Comparison of ENCODE assay signal across 10 cellular contexts in genomic region chr3:158732856-158733200, GRCh38. TPM values are rescaled to one million over a fixed set of nuclear protein-coding genes. Genes with fewer than 3 reads are reported as not detected.
DNase-seq lines count a peak whose midpoint lies in the region; ATAC-seq lines count a peak whose summit lies in the region.
"Had no signal": no experiment of that assay in that cellular context is flagged by ENCODE, and none has a peak within 500 bp of the region (broad histone marks: within the 10 kb centered on the region; RNA-seq: fewer than 3 reads in every experiment).

No MANE protein-coding gene starts in this region.

- peak overlapping the region; percentile 53 for H3K4me3 Mint-ChIP-seq in memory B cell

- H3K4me3 ChIP-seq in ectodermal cell (ENCODE audit: insufficient read depth, low read depth, low read length) (peak overlapping the region; percentile 57), subcutaneous abdominal adipose tissue (ENCODE audit: low read depth in 1 of 5, low read length in 5 of 5) (peak overlapping the region in 4 of 5 donors; percentile 65 to 77 (median 70))

- H3K36me3 ChIP-seq in ectodermal cell (ENCODE audit: control insufficient read depth, insufficient read depth, low read length) (no peaks in the 10 kb centered on the region), subcutaneous abdominal adipose tissue (ENCODE audit: control insufficient read depth in 5 of 5, insufficient read depth in 5 of 5, low read length in 5 of 5) (peaks cover 0 to 3% (median 0%) of the 10 kb centered on the region in 5 donors)

- H3K4me1 ChIP-seq in ectodermal cell (ENCODE audit: control insufficient read depth, insufficient read depth, low read length), result peaks cover 4% of the 10 kb centered on the region
- peaks cover 5 to 25% (median 19%) of the 10 kb centered on the region in 5 donors for H3K4me1 ChIP-seq in subcutaneous abdominal adipose tissue (ENCODE audit: control insufficient read depth in 5 of 5, insufficient read depth in 5 of 5, low read length in 5 of 5)

- peaks cover 2% of the 10 kb centered on the region for H3K27me3 Mint-ChIP-seq in memory B cell

- H3K9me3 ChIP-seq in ectodermal cell (ENCODE audit: control insufficient read depth, low read length) (no peaks in the 10 kb centered on the region), subcutaneous abdominal adipose tissue (ENCODE audit: control insufficient read depth in 5 of 5, low read length in 5 of 5) (peaks cover 0 to 11% (median 9%) of the 10 kb centered on the region in 5 donors)

- H3K9ac ChIP-seq in subcutaneous abdominal adipose tissue (ENCODE audit: low read length in 5 of 5), result peak overlapping the region in 3 of 5 donors; percentile 70 to 81 (median 76)

- no peak overlapping the region for H3K27ac ChIP-seq in ectodermal cell (ENCODE audit: insufficient read depth, low read depth, low read length, poor library complexity, severe bottlenecking)
- peak overlapping the region; percentile 72 for H3K27ac ChIP-seq in subcutaneous abdominal adipose tissue (ENCODE audit: low read depth, low read length)

- 16 to 23% methylated on average over 15 of the region's 15 CpGs for WGBS in ectodermal cell, 2 experiments

- peaks cover 5% of the 10 kb centered on the region for H3K4me1 Mint-ChIP-seq in memory B cell

- no peak overlapping the region for H3K27ac Mint-ChIP-seq in memory B cell
- H3K27ac Mint-ChIP-seq: activated naive CD4-positive, alpha-beta T cell treated with anti-CD3 and anti-CD28 coated beads, Interleukin-2, amount 50 U/mL, for 72 hours had no signal

- peaks cover 8% of the 10 kb centered on the region for H3K36me3 Mint-ChIP-seq in memory B cell

- H3K9me3 Mint-ChIP-seq in memory B cell, result peaks cover 5% of the 10 kb centered on the region

- ATAC-seq in memory B cell (ENCODE audit: low read depth), result no peak

- peaks cover 24% of the 10 kb centered on the region for H3K27me3 ChIP-seq in ectodermal cell (ENCODE audit: control insufficient read depth, insufficient read depth, low read length, poor library complexity, severe bottlenecking)
- no peaks in the 10 kb centered on the region for H3K27me3 ChIP-seq in subcutaneous abdominal adipose tissue (ENCODE audit: control insufficient read depth in 5 of 5, insufficient read depth in 4 of 5, low read length in 5 of 5)

- peak; percentile 20 for DNase-seq in NCI-H226
- DNase-seq in memory B cell (ENCODE audit: low spot score in 2 of 2), result no peak
- DNase-seq in NCI-H1417 (lab: John Stamatoyannopoulos, UW), result no peak
- no peak for DNase-seq in GDM1 (lab: John Stamatoyannopoulos, UW)
- no peak for DNase-seq in NCI-H82 (lab: John Stamatoyannopoulos, UW)
- DNase-seq in germinal center (ENCODE audit: low spot score), result no peak
- DNase-seq: NCI-H524 had no signal

RNA-seq across cellular contexts. Expression of gene RARRES1, which starts 0.6 kb away (rescaled TPM):
- polyA plus RNA-seq in ectodermal cell (2013, experiment 1 of 4), result 1.2 TPM
- polyA plus RNA-seq in ectodermal cell (2013, experiment 2 of 4), result 1.2 TPM
- 1.7 TPM for polyA plus RNA-seq in ectodermal cell (2013, experiment 3 of 4)
- polyA plus RNA-seq in ectodermal cell (2013, experiment 4 of 4), result 1.1 TPM
